Comparison of ENCODE assay signal across 25 cellular contexts in the genomic region with DNA sequence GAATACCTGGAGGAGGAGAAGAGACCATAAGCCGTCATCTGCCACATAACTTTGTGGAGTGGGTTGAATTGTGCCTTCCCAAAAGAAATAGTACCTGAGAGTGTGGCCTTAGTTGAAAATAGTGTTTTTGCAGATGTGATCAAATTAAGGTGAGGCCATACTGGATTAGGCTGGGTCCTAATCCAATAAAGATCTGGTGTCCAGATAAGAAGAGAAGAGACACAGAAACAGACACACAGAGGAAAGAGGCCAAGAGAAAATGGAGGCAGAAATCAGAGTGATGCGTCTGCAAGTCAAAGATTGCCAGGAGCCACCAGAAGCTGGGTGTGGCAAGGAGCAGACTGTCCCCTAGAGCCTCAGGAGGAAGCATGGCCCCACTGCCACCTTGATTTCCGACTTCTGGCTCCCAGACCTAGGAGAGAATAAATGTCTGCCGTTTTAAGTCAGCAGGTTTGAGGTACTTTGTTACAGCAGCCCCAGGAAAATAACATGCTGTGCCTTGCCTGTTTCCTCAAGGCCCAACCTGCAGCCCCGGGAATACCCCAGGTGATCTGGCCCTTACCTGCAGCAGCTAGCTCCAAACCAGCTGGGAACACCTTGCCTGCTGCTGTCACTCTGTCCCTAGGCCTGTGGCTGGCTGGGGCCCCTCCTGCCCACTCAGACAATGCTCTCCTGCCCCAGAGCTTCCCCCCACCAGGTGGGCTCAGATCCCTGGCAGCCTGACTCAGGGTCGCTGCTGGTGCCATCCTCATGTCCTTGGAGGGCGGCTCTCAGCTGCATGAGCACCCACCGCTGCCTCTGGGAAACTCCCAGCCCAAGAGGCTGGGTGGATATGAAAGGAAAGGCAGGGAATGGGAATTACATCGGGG. TPM values are rescaled to one million over a fixed set of nuclear protein-coding genes. Genes with fewer than 3 reads are reported as not detected.
"Had no signal": no experiment of that assay in that cellular context is flagged by ENCODE, and none has a peak within 500 bp of the region (broad histone marks: within the 10 kb centered on the region; RNA-seq: fewer than 3 reads in every experiment).

No MANE protein-coding gene starts in this region.

- H3K36me3 ChIP-seq: breast epithelium, pancreas, stomach, tibial artery had no signal

- H3K27ac ChIP-seq: breast epithelium, hepatocyte, pancreas, psoas muscle, stomach, tibial artery had no signal

- ATAC-seq: activated CD4-positive, alpha-beta T cell treated with anti-CD3 and anti-CD28 coated beads for 36 hours; activated CD8-positive, alpha-beta memory T cell treated with anti-CD3 and anti-CD28 coated beads, Interleukin-2, amount 10 ng/mL, durations not matched to agents 7 days and 5 days; activated CD8-positive, alpha-beta T cell treated with anti-CD3 and anti-CD28 coated beads, Interleukin-2, amount 10 ng/mL, durations not matched to agents 7 days and 5 days; activated naive CD8-positive, alpha-beta T cell treated with anti-CD3 and anti-CD28 coated beads, Interleukin-2, amount 50 U/mL, for 24 hours; left colon; mucosa of descending colon; pancreas; psoas muscle; stimulated activated naive B cell treated with anti-CD40 and anti-IgM and Interleukin-4, amounts not matched to agents 10 μg/mL and 1 μg/mL and 100 μg/mL, for 72 hours had no signal

- H3K4me3 ChIP-seq: breast epithelium, hepatocyte, lung, mucosa of descending colon, pancreas, psoas muscle, smooth muscle cell, stomach, tibial artery had no signal

- H3K9me3 ChIP-seq: breast epithelium, mucosa of descending colon, pancreas, psoas muscle, stomach, tibial artery had no signal

- H3K4me1 ChIP-seq: breast epithelium, pancreas, psoas muscle, stomach, tibial artery had no signal

- DNase-seq: activated B cell treated with CpG ODN at 0.5 μM for 24 hours; activated CD4-positive, alpha-beta T cell treated with anti-CD3 and anti-CD28 coated beads for 36 hours; activated CD8-positive, alpha-beta memory T cell treated with anti-CD3 and anti-CD28 coated beads, Interleukin-2, amount 10 ng/mL, durations not matched to agents 7 days and 5 days; activated CD8-positive, alpha-beta T cell treated with anti-CD3 and anti-CD28 coated beads, Interleukin-2, amount 10 ng/mL, durations not matched to agents 7 days and 5 days; activated naive CD8-positive, alpha-beta T cell treated with anti-CD3 and anti-CD28 coated beads, Interleukin-2, amount 50 U/mL, for 24 hours; activated T-cell treated with anti-CD3 and anti-CD28 coated beads, Interleukin-2, amount 50 U/mL, for 48 hours; dermis blood vessel endothelial cell; effector CD8-positive, alpha-beta T cell; left colon; mesendoderm; mucosa of descending colon; nephron progenitor cell; pancreas; stimulated activated CD4-positive, alpha-beta T cell treated with anti-CD3 and anti-CD28 coated beads, Interleukin-15, amount 100 ng/mL, for 24 hours; stimulated activated CD4-positive, alpha-beta T cell treated with anti-CD3 and anti-CD28 coated beads, Interleukin-2, amount 100 ng/mL, for 24 hours; stimulated activated naive B cell treated with anti-CD40 and anti-IgM and Interleukin-4, amounts not matched to agents 10 μg/mL and 1 μg/mL and 100 μg/mL, for 72 hours; stomach; T-helper 2 cell had no signal

RNA-seq across cellular contexts. Expression of a gene that starts 16.0 kb away (rescaled TPM):
- total RNA-seq: activated B cell treated with CpG ODN at 0.5 μM for 24 hours, epithelial cell of proximal tubule, hepatocyte, psoas muscle, smooth muscle cell had no signal
